ENCODE assay signal across 19 cellular contexts in the genomic region with DNA sequence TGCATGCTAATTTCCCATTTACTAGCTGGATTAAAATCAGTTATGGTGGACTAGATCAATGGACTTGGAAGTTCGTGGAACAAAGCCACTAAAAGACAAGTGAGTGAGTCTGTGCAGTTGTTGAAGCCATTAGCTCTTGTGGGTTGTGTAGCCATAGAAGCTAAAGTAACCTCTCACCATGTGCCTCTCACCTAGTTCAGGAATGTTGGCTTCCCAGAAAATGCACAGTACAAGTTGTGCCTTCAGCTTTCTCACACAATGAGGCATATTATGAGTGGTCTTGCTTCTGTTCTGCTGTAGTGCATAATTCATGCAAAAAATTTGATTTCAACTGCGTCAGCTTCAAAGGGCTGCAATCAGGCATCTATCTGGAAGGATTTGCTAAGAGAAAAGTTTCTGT.
"Had no signal": no experiment of that assay in that cellular context is flagged by ENCODE, and none has a peak within 500 bp of the region (broad histone marks: within the 10 kb centered on the region; RNA-seq: fewer than 3 reads in every experiment).

No MANE protein-coding gene starts in this region.

- ATAC-seq: activated CD4-positive, CD25-positive, alpha-beta regulatory T cell treated with anti-CD3 and anti-CD28 coated beads, Interleukin-2, amount 50 U/mL, for 24 hours; activated naive CD8-positive, alpha-beta T cell treated with anti-CD3 and anti-CD28 coated beads, Interleukin-2, amount 50 U/mL, for 24 hours; foreskin keratinocyte; naive thymus-derived CD4-positive, alpha-beta T cell had no signal

- H3K4me3 Mint-ChIP-seq: activated naive CD8-positive, alpha-beta T cell treated with anti-CD3 and anti-CD28 coated beads, Interleukin-2, amount 50 U/mL, for 24 hours; activated T-helper 1 cell treated with anti-CD3 and anti-CD28 coated beads, Interleukin-12 subunit alpha, Interleukin-12 subunit beta, Interleukin-2, Interleukin-4 antibody, amounts not matched to agents 30 ng/mL and 10 ng/mL and 1 ng/mL, durations not matched to agents 14 hours and 24 hours and 36 hours; type B pancreatic cell had no signal

- H3K9me3 ChIP-seq: neutrophil, SJSA1, suprapubic skin had no signal

- H3K4me1 ChIP-seq: ascending aorta, SJSA1 had no signal

- H3K27me3 ChIP-seq: ascending aorta, foreskin keratinocyte, heart right ventricle, neutrophil, SJSA1, suprapubic skin had no signal

- H3K36me3 ChIP-seq: ascending aorta, heart right ventricle, neutrophil, SJSA1, suprapubic skin had no signal

- DNase-seq: activated CD4-positive, alpha-beta T cell treated with anti-CD3 and anti-CD28 coated beads, Interleukin-2, amount 50 U/mL, for 1 hour; activated naive CD8-positive, alpha-beta T cell treated with anti-CD3 and anti-CD28 coated beads, Interleukin-2, amount 50 U/mL, for 24 hours; caudate nucleus; cortex of kidney; effector CD4-positive, alpha-beta T cell; foreskin keratinocyte; heart right ventricle; mammary epithelial cell; naive thymus-derived CD4-positive, alpha-beta T cell; stimulated activated CD4-positive, alpha-beta T cell treated with anti-CD3 and anti-CD28 coated beads, Interleukin-15, amount 100 ng/mL, for 24 hours; stimulated activated CD4-positive, alpha-beta T cell treated with anti-CD3 and anti-CD28 coated beads, Interleukin-4, amount 100 ng/mL, for 1 hour; stimulated activated naive CD4-positive, alpha-beta T cell had no signal

- H3K4me3 ChIP-seq: ascending aorta, heart right ventricle, SJSA1, suprapubic skin had no signal

- H3K27me3 Mint-ChIP-seq: activated naive CD8-positive, alpha-beta T cell treated with anti-CD3 and anti-CD28 coated beads, Interleukin-2, amount 50 U/mL, for 24 hours; type B pancreatic cell had no signal

- H3K27ac Mint-ChIP-seq: activated naive CD8-positive, alpha-beta T cell treated with anti-CD3 and anti-CD28 coated beads, Interleukin-2, amount 50 U/mL, for 24 hours; activated T-helper 1 cell treated with anti-CD3 and anti-CD28 coated beads, Interleukin-12 subunit alpha, Interleukin-12 subunit beta, Interleukin-2, Interleukin-4 antibody, amounts not matched to agents 30 ng/mL and 10 ng/mL and 1 ng/mL, durations not matched to agents 14 hours and 24 hours and 36 hours; type B pancreatic cell had no signal

- H3K27ac ChIP-seq: ascending aorta, foreskin keratinocyte, neutrophil, SJSA1, suprapubic skin had no signal
